Comparison of ENCODE assay signal across 1 cellular context in genomic region chr2:96819101-96819875, GRCh38.
TF ChIP-seq lines count a peak whose summit lies in the region.

No MANE protein-coding gene starts in this region.

TF ChIP-seq in K562, 482 proteins besides CTCF, POLR2A, EP300 and RAD21 (continued from another document):
- TF ChIP-seq ZBTB2 (IDR thresholded peaks at IDR 0.05): no peak
- no peak; the same call in 1 of the 2 replicates for TF ChIP-seq STAT5A (IDR thresholded peaks at IDR 0.05; ENCODE audit: borderline replicate concordance, low read length)
- TF ChIP-seq ZNF140 (CRISPR knock-in tag; IDR thresholded peaks at IDR 0.05): no peak
- TF ChIP-seq GATAD2B (IDR thresholded peaks at IDR 0.05; ENCODE audit: borderline replicate concordance): no peak
- TF ChIP-seq HLTF (IDR thresholded peaks at IDR 0.05): no peak
- no peak for TF ChIP-seq SETDB1 (IDR thresholded peaks at IDR 0.05; ENCODE audit: low read length)
- no peak for TF ChIP-seq DIDO1 (tag; IDR thresholded peaks at IDR 0.05; ENCODE audit: low read depth)
- TF ChIP-seq USF2 (CRISPR knock-in tag; IDR thresholded peaks at IDR 0.05): no peak
- TF ChIP-seq ZNF23 (CRISPR knock-in tag; IDR thresholded peaks at IDR 0.05): no peak
- no peak for TF ChIP-seq LARP7 (IDR thresholded peaks at IDR 0.05)
- TF ChIP-seq MBD1 (CRISPR knock-in tag; IDR thresholded peaks at IDR 0.05): no peak
- no peak for TF ChIP-seq CREB3 (tag; conservative IDR thresholded peaks at IDR 0.05; ENCODE audit: low read depth)
- no peak for TF ChIP-seq KAT2B (IDR thresholded peaks at IDR 0.05; ENCODE audit: low read depth, low read length)
- TF ChIP-seq BRCA1 (IDR thresholded peaks at IDR 0.05): no peak
- TF ChIP-seq BRCA1 (CRISPR knock-in tag; IDR thresholded peaks at IDR 0.05): no peak
- no peak for TF ChIP-seq STAT5B (CRISPR knock-in tag; IDR thresholded peaks at IDR 0.05)
- TF ChIP-seq ZNF764 (CRISPR knock-in tag; IDR thresholded peaks at IDR 0.05; ENCODE audit: low read depth): no peak
- no peak for TF ChIP-seq TEAD2 (tag; IDR thresholded peaks at IDR 0.05)
- peak; percentile 30; the same call in 1 of the 2 replicates for TF ChIP-seq NFIC (IDR thresholded peaks at IDR 0.05)
- no peak for TF ChIP-seq TFE3 (CRISPR knock-in tag; IDR thresholded peaks at IDR 0.05)
- TF ChIP-seq HDAC8 (tag; IDR thresholded peaks at IDR 0.05): no peak
- 0 out of 4 replicates have a peak, but pooled peaks of 1 of the 2 experiments have one; percentile 48 for TF ChIP-seq ZMIZ1 (IDR thresholded peaks at IDR 0.05; ENCODE audit: low read depth in 2 of 2, low read length in 2 of 2)
- no peak for TF ChIP-seq CHD4 (IDR thresholded peaks at IDR 0.05; ENCODE audit: insufficient read depth, insufficient replicate concordance, low read depth, low read length, poor library complexity, severe bottlenecking)
- no peak for TF ChIP-seq TCF15 (CRISPR knock-in tag; IDR thresholded peaks at IDR 0.05)
- TF ChIP-seq TCFL5 (CRISPR knock-in tag; conservative IDR thresholded peaks at IDR 0.05): no peak
- TF ChIP-seq NR1H2 (CRISPR knock-in tag; IDR thresholded peaks at IDR 0.05): no peak
- TF ChIP-seq PYGO2 (tag; IDR thresholded peaks at IDR 0.05): no peak
- peak; percentile 68 for TF ChIP-seq PRDM10 (IDR thresholded peaks at IDR 0.05; ENCODE audit: partially characterized antibody)
- no peak for TF ChIP-seq U2AF2 (optimal IDR thresholded peaks at IDR 0.05; ENCODE audit: low read depth, low read length)
- TF ChIP-seq ZNF253 (CRISPR knock-in tag; conservative IDR thresholded peaks at IDR 0.05): no peak
